In the genomic region with DNA sequence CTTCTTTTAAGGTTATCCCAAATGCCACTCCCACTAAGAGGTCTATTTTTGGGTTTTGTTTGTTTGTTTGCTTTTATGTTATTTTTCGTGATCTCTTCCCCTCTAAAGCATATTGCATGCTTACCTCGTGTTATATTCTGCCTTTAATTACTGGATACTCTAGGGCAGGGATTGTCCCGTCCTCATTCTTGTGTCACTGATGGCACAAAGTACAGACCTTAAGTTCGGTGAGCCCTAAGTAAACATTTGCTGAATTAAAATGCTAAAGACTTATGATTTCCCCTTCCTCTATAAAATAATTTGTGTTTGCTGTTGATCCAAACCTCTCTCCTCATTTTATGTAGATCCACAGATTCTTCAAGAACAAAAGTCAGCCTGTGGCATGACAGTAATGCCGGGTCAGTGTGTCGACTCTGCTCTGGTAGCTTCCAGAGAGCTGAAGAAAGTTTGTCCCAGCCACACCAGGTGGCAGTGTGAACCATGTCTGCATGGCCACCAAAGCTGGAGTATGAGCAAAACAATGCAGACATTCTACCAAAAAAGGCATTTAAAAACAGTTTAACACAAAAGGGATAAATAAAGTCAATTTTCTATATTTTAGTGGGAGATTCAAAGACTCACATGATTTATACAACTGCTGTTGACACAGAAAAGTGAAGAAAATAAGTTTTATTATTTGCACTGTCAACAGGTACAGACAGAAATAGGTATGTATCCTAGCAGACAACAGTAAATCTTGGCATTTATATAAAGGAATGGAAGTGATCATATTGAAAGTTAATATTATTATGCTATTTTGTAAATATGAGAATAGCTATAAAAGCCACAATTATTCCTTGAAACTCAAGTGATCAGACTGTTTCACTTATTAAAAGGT, we compare ENCODE assay signal across 9 cellular contexts. TPM values are rescaled to one million over a fixed set of nuclear protein-coding genes. Genes with fewer than 3 reads are reported as not detected.
DNase-seq lines count a peak whose midpoint lies in the region; ATAC-seq, FAIRE-seq and TF ChIP-seq lines count a peak whose summit lies in the region.
"Had no signal": no experiment of that assay in that cellular context is flagged by ENCODE, and none has a peak within 500 bp of the region (broad histone marks: within the 10 kb centered on the region; RNA-seq: fewer than 3 reads in every experiment).

No MANE protein-coding gene starts in this region.

- FAIRE-seq in bronchial epithelial cell (lab: Jason Lieb, UNC) = no peak

- peak; percentile 44 for DNase-seq in BE2C
- peak; percentile 11 for DNase-seq in GM10266 (ENCODE audit: extremely low spot score)
- DNase-seq in NCI-H526 (lab: John Stamatoyannopoulos, UW) = peak; percentile 12 to 27
- DNase-seq in bronchial epithelial cell (ENCODE audit: low read depth) = peak; percentile 47
- DNase-seq in medulla oblongata (ENCODE audit: extremely low spot score) = peak; percentile 83
- no peak for DNase-seq in aorta
- no peak for DNase-seq in effector CD4-positive, alpha-beta T cell

- no peaks in the 10 kb centered on the region for H3K4me1 ChIP-seq in BE2C
- H3K4me1 ChIP-seq in aorta (ENCODE audit: control insufficient read depth in 1 of 2, insufficient read depth in 2 of 2, low read length in 2 of 2) = no peaks in the 10 kb centered on the region
- H3K4me1 ChIP-seq: SJSA1 had no signal

- H3K27me3 ChIP-seq in BE2C (peaks cover 8% of the 10 kb centered on the region; the same call in 1 of the 2 replicates), bronchial epithelial cell (ENCODE audit: control insufficient read depth, insufficient read depth, low read length) (peaks cover 1% of the 10 kb centered on the region), aorta (ENCODE audit: control insufficient read depth in 1 of 2, insufficient read depth in 2 of 2, low read length in 1 of 2) (no peaks in the 10 kb centered on the region)

- 29% methylated on average over 6 of the region's 6 CpGs for WGBS in aorta, 2 donors

- no peaks in the 10 kb centered on the region for H3K9me3 ChIP-seq in BE2C
- H3K9me3 ChIP-seq in aorta (ENCODE audit: control insufficient read depth, low read length) = no peaks in the 10 kb centered on the region

- TF ChIP-seq CTCF in BE2C (IDR thresholded peaks at IDR 0.05; ENCODE audit: low read depth, low read length) (peak; percentile 68), GM10266 (IDR thresholded peaks at IDR 0.05; ENCODE audit: control insufficient read depth, insufficient read depth, low read depth, missing control alignments) (peak; percentile 58), bronchial epithelial cell (IDR thresholded peaks at IDR 0.05; ENCODE audit: insufficient read depth, low read length, severe bottlenecking) (peak; percentile 65)

- H3K27ac ChIP-seq in aorta (ENCODE audit: low read depth in 1 of 2, low read length in 2 of 2) = no peak overlapping the region
- H3K27ac ChIP-seq: SJSA1 had no signal

- intact Hi-C loops in aorta (cut with DNase I) = no loop called here

- H3K36me3 ChIP-seq in BE2C = no peaks in the 10 kb centered on the region
- no peaks in the 10 kb centered on the region for H3K36me3 ChIP-seq in bronchial epithelial cell (ENCODE audit: control insufficient read depth, insufficient read depth, low read length)
- H3K36me3 ChIP-seq in aorta (ENCODE audit: control insufficient read depth in 1 of 2, insufficient read depth in 2 of 2, low read length in 1 of 2) = no peaks in the 10 kb centered on the region
- H3K36me3 ChIP-seq: SJSA1 had no signal

- no peak overlapping the region for H3K4me3 ChIP-seq in BE2C (ENCODE audit: low read depth, low read length)
- no peak overlapping the region for H3K4me3 ChIP-seq in bronchial epithelial cell (ENCODE audit: low read depth, low read length)
- H3K4me3 ChIP-seq in aorta (ENCODE audit: low read length in 2 of 2) = no peak overlapping the region
- H3K4me3 ChIP-seq: SJSA1 had no signal

- no peak for ATAC-seq in activated CD4-positive, CD25-positive, alpha-beta regulatory T cell treated with anti-CD3 and anti-CD28 coated beads, Interleukin-2, amount 50 U/mL, for 24 hours
- no peak for ATAC-seq in aorta (ENCODE audit: low FRiP score)

RNA-seq across cellular contexts. Expression of gene POC5, which starts 17.9 kb away (rescaled TPM):
- polyA plus RNA-seq in BE2C (2012; ENCODE audit: insufficient read depth, insufficient read length, low read depth) = 16.3 TPM
- total RNA-seq in bronchial epithelial cell (8.3 and 16.3 TPM in 2 replicates), aorta (10 to 100 TPM in 1 of 2 donors, 1 to 10 TPM in 1; 8.7 to 11.8 TPM)
- 1 to 10 TPM; 6.1 to 7.4 TPM for polyA plus RNA-seq in aorta

Comparison
In these comparisons a context has a peak if more than half of its experiments do, and no peak if none do; other contexts are left out.
1. DNase-seq: peak in BE2C (single experiment), GM10266 (single experiment), NCI-H526 (2 of 2), bronchial epithelial cell (single experiment) and medulla oblongata (single experiment); none in aorta (0 of 2) and effector CD4-positive, alpha-beta T cell (single experiment).
2. Peak in every context shown above with its lines, with median percentiles within 50 percentile points of each other: CTCF ChIP-seq.